Comparison of ENCODE assay signal across 20 cellular contexts in genomic region chr6:106731144-106731842, GRCh38.
DNase-seq lines count a peak whose midpoint lies in the region; ATAC-seq and TF ChIP-seq lines count a peak whose summit lies in the region.
"Had no signal": no experiment of that assay in that cellular context is flagged by ENCODE, and none has a peak within 500 bp of the region (broad histone marks: within the 10 kb centered on the region; RNA-seq: fewer than 3 reads in every experiment).

No MANE protein-coding gene starts in this region.

- H3K36me3 ChIP-seq in PC-3 (ENCODE audit: low read depth, low read length) (no peaks in the 10 kb centered on the region), psoas muscle (ENCODE audit: insufficient read depth in 1 of 2, low read depth in 1 of 2) (no peaks in the 10 kb centered on the region)
- H3K36me3 ChIP-seq: cardiac muscle cell, esophagus muscularis mucosa, neural progenitor cell, uterus had no signal

- H3K4me2 ChIP-seq in PC-3 (ENCODE audit: low read length) = no peak overlapping the region
- H3K4me2 ChIP-seq: neural progenitor cell had no signal

- no peaks in the 10 kb centered on the region for H3K9me2 ChIP-seq in PC-3 (replicated peaks; ENCODE audit: low read length)

- no peak overlapping the region for H3K4me3 Mint-ChIP-seq in nephron progenitor cell
- H3K4me3 Mint-ChIP-seq: neural progenitor cell; stimulated activated naive CD8-positive, alpha-beta T cell treated with anti-CD3 and anti-CD28 coated beads, Interleukin-15, Interleukin-2, amounts not matched to agents 100 ng/mL and 50 ng/mL, for 24 hours had no signal

- H3K4me1 Mint-ChIP-seq in nephron progenitor cell = peaks cover 10% of the 10 kb centered on the region
- H3K4me1 Mint-ChIP-seq: neural progenitor cell had no signal

- no peaks in the 10 kb centered on the region for H3K36me3 Mint-ChIP-seq in nephron progenitor cell (ENCODE audit: low read depth)
- H3K36me3 Mint-ChIP-seq: neural progenitor cell had no signal

- no peak overlapping the region for H3K9ac ChIP-seq in PC-3 (ENCODE audit: low read length)
- H3K9ac ChIP-seq: neural progenitor cell had no signal

- intact Hi-C loops in PC-3 (cut with micrococcal nuclease) (no loop called here), left colon (cut with DNase I, micrococcal nuclease) (no loop called here), psoas muscle (cut with DNase I) (no loop called here)

- DNase-seq in Caki2 (ENCODE audit: low read depth) (peak; percentile 96), PC-3 (peak; percentile 23), left colon (peak; percentile 60 to 70), psoas muscle (no peak), NCI-H2081 treated with DMSO at 0.1 percent for 48 hours (lab: John Stamatoyannopoulos, UW) (no peak), NCI-H2029 treated with DMSO at 0.1 percent for 48 hours (lab: John Stamatoyannopoulos, UW) (no peak), NAMALWA (ENCODE audit: low spot score) (no peak), nephron progenitor cell (no peak)
- DNase-seq: activated CD4-positive, alpha-beta T cell treated with anti-CD3 and anti-CD28 coated beads for 4 hours; activated effector memory CD4-positive, alpha-beta T cell treated with Interleukin-2 at 50 U/mL for 16 hours; mesendoderm; NCI-H1417 treated with DMSO at 0.1 percent for 48 hours; stimulated activated CD4-positive, alpha-beta T cell treated with anti-CD3 and anti-CD28 coated beads, Interleukin-15, amount 100 ng/mL, for 24 hours; T-helper 9 cell; uterus had no signal

- H3K4me1 ChIP-seq in PC-3 (ENCODE audit: insufficient read depth, low read length) (peaks cover 9% of the 10 kb centered on the region; the same call in 1 of the 2 replicates), psoas muscle (peaks cover 3% of the 10 kb centered on the region)
- H3K4me1 ChIP-seq: esophagus muscularis mucosa, neural progenitor cell, uterus had no signal

- H3K4me3 ChIP-seq in PC-3 (ENCODE audit: low read length) = no peak overlapping the region
- no peak overlapping the region for H3K4me3 ChIP-seq in psoas muscle
- H3K4me3 ChIP-seq: cardiac muscle cell, esophagus muscularis mucosa, neural progenitor cell, uterus had no signal

- no peaks in the 10 kb centered on the region for H3F3A ChIP-seq in PC-3 (ENCODE audit: low read length, unreplicated experiment)

- in situ Hi-C loops in Caki2 (cut with HindIII; ENCODE audit: low pct_unique_long_range_greater_than_20kb, low sequenced_read_pairs) = no loop called here

- H2AFZ ChIP-seq in PC-3 (ENCODE audit: low read length) = no peak overlapping the region
- H2AFZ ChIP-seq: neural progenitor cell had no signal

- BruUV-seq in PC-3 (replicated peaks; lab: Mats Ljungman, UMichigan) = no TSS peak

- no peaks in the 10 kb centered on the region for H3K79me2 ChIP-seq in PC-3 (ENCODE audit: low read length)

- 48 to 56% (median 49%) methylated on average over 6 of the region's 6 CpGs for WGBS in psoas muscle, 3 donors

- POLR2A ChIA-PET in PC-3 (lab: Charles Lee; ENCODE audit: unreplicated experiment) = no interaction called here

- no peak overlapping the region for H3K27ac Mint-ChIP-seq in nephron progenitor cell
- H3K27ac Mint-ChIP-seq: neural progenitor cell; stimulated activated naive CD8-positive, alpha-beta T cell treated with anti-CD3 and anti-CD28 coated beads, Interleukin-15, Interleukin-2, amounts not matched to agents 100 ng/mL and 50 ng/mL, for 24 hours had no signal

- H3K9me3 Mint-ChIP-seq in nephron progenitor cell = peaks cover 10% of the 10 kb centered on the region
- H3K9me3 Mint-ChIP-seq: stimulated activated naive CD8-positive, alpha-beta T cell treated with anti-CD3 and anti-CD28 coated beads, Interleukin-15, Interleukin-2, amounts not matched to agents 100 ng/mL and 50 ng/mL, for 24 hours had no signal

- H4K20me1 ChIP-seq in PC-3 (ENCODE audit: low read length) = no peaks in the 10 kb centered on the region

- CTCF ChIA-PET in PC-3 (lab: Charles Lee) = no interaction called here

- H3K27ac ChIP-seq in PC-3 (ENCODE audit: low read length) (peak overlapping the region; percentile 25; the same call in 1 of the 2 replicates), psoas muscle (no peak overlapping the region)
- H3K27ac ChIP-seq: cardiac muscle cell, esophagus muscularis mucosa, neural progenitor cell, uterus had no signal

- no peaks in the 10 kb centered on the region for H3K27me3 Mint-ChIP-seq in nephron progenitor cell (ENCODE audit: low read depth, poor library complexity)
- H3K27me3 Mint-ChIP-seq: stimulated activated naive CD8-positive, alpha-beta T cell treated with anti-CD3 and anti-CD28 coated beads, Interleukin-15, Interleukin-2, amounts not matched to agents 100 ng/mL and 50 ng/mL, for 24 hours had no signal

- H3K9me3 ChIP-seq in PC-3 (ENCODE audit: low read length) = no peaks in the 10 kb centered on the region
- H3K9me3 ChIP-seq in psoas muscle = peaks cover 9% of the 10 kb centered on the region
- H3K9me3 ChIP-seq: uterus had no signal

- TF ChIP-seq CTCF in PC-3 (conservative IDR thresholded peaks at IDR 0.05; ENCODE audit: low read depth, low read length) (no peak), psoas muscle (IDR thresholded peaks at IDR 0.05) (no peak), nephron progenitor cell (IDR thresholded peaks at IDR 0.05) (no peak)

- no peaks in the 10 kb centered on the region for H3K27me3 ChIP-seq in PC-3 (ENCODE audit: low read length)
- no peaks in the 10 kb centered on the region for H3K27me3 ChIP-seq in psoas muscle (ENCODE audit: insufficient read depth in 3 of 3, low read length in 2 of 3)
- H3K27me3 ChIP-seq: cardiac muscle cell, esophagus muscularis mucosa, neural progenitor cell, uterus had no signal

- ATAC-seq in PC-3 (peak; percentile 58), left colon (peak; percentile 75), psoas muscle (peak in 3 of 4 donors; percentile 51 to 83 (median 57))
- ATAC-seq: Panc1 had no signal

Comparison
In these comparisons a context has a peak if more than half of its experiments do, and no peak if none do; other contexts are left out.
1. DNase-seq: peak in Caki2 (single experiment), PC-3 (single experiment) and left colon (2 of 2); none in psoas muscle (0 of 2), NCI-H2081 treated with DMSO at 0.1 percent for 48 hours (single experiment), NCI-H2029 treated with DMSO at 0.1 percent for 48 hours (single experiment), NAMALWA (single experiment) and nephron progenitor cell (single experiment).
2. Peak in every context shown above with its lines, with median percentiles within 50 percentile points of each other: ATAC-seq.